In the genomic region with DNA sequence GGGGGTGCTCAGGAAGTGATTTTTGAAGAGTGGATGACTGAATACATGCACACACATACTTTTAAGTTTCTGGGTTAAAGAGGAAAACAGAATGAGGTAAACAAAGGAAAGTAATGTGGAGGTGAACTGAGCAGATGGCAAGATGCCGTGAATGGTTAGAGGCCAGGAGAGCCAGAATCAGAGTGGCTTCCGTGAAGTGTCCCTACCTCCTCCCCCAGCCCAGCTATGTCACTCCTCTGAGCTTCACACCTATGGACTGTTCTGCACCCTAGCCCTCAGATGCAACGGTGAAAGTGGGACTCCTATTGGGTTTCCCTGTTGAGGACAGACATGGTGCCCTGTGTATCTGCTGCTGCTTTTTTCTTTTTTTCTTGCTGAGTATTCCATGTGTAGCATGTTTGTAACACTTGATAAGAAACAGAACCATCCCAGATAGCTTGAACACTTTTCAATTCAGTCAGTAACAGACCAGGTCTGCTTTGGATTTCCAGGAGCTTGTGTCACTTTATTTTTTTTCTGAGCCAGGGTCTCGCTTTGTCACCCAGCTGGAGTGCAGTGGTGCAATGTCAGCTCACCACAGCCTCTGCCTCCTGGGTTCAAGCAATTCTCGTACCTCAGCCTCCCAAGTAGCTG, we compare ENCODE assay signal across 11 cellular contexts. TPM values are rescaled to one million over a fixed set of nuclear protein-coding genes. Genes with fewer than 3 reads are reported as not detected.
DNase-seq lines count a peak whose midpoint lies in the region; ATAC-seq, FAIRE-seq and TF ChIP-seq lines count a peak whose summit lies in the region.
"Had no signal": no experiment of that assay in that cellular context is flagged by ENCODE, and none has a peak within 500 bp of the region (broad histone marks: within the 10 kb centered on the region; RNA-seq: fewer than 3 reads in every experiment).

No MANE protein-coding gene starts in this region.

- H3K4me3 ChIP-seq in left ventricle myocardium inferior: no peak overlapping the region
- H3K4me3 ChIP-seq: SJCRH30 had no signal

- no peak for FAIRE-seq in frontal cortex (lab: Jason Lieb, UNC)

- H3K27ac Mint-ChIP-seq in T-helper 17 cell (peak overlapping the region; percentile 96), nephron progenitor cell (peak overlapping the region; percentile 76)

- intact Hi-C loops in left ventricle myocardium inferior (cut with micrococcal nuclease) (no loop called here), cardiac septum (cut with DNase I) (no loop called here)

- no peaks in the 10 kb centered on the region for H3K27me3 ChIP-seq in left ventricle myocardium inferior (ENCODE audit: low read depth)
- H3K27me3 ChIP-seq: SJCRH30 had no signal

- no peaks in the 10 kb centered on the region for H3K27me3 Mint-ChIP-seq in T-helper 17 cell
- peaks cover 4% of the 10 kb centered on the region for H3K27me3 Mint-ChIP-seq in nephron progenitor cell (ENCODE audit: low read depth, poor library complexity)

- H3K4me1 Mint-ChIP-seq in T-helper 17 cell (peaks cover 43% of the 10 kb centered on the region), nephron progenitor cell (peaks cover 71% of the 10 kb centered on the region)

- DNase-seq in T-helper 17 cell (no peak), nephron progenitor cell (no peak), frontal cortex (ENCODE audit: low spot score in 2 of 2) (no peak), left ventricle myocardium inferior (no peak), NCI-H510A (lab: John Stamatoyannopoulos, UW) (no peak), cardiac septum (ENCODE audit: low spot score) (no peak)
- DNase-seq: GF-D8, GOT3, SJCRH30 had no signal

- TF ChIP-seq CTCF in nephron progenitor cell (IDR thresholded peaks at IDR 0.05) (no peak), left ventricle myocardium inferior (IDR thresholded peaks at IDR 0.05; ENCODE audit: borderline replicate concordance) (no peak)

- ATAC-seq in GM18508 (IDR thresholded peaks at IDR 0.05; ENCODE audit: insufficient read depth, unreplicated experiment) (peak; percentile 9), HG02571 (IDR thresholded peaks at IDR 0.05; ENCODE audit: unreplicated experiment) (peak; percentile 4), T-helper 17 cell (no peak)

- H3K36me3 ChIP-seq in left ventricle myocardium inferior: no peaks in the 10 kb centered on the region

- H3K9me3 Mint-ChIP-seq in nephron progenitor cell: no peaks in the 10 kb centered on the region

- H3K9me3 ChIP-seq in T-helper 17 cell (ENCODE audit: control insufficient read depth, low read length, poor library complexity, severe bottlenecking) (no peaks in the 10 kb centered on the region), left ventricle myocardium inferior (replicated peaks) (no peaks in the 10 kb centered on the region)
- H3K9me3 ChIP-seq: SJCRH30 had no signal

- no peak overlapping the region for H3K27ac ChIP-seq in left ventricle myocardium inferior (replicated peaks)
- H3K27ac ChIP-seq: SJCRH30 had no signal

- H3K4me1 ChIP-seq in left ventricle myocardium inferior: peaks cover 39% of the 10 kb centered on the region

- H3K36me3 Mint-ChIP-seq in T-helper 17 cell (ENCODE audit: low read depth) (peaks cover 2% of the 10 kb centered on the region), nephron progenitor cell (ENCODE audit: low read depth) (peaks cover 41% of the 10 kb centered on the region)

- H3K4me3 Mint-ChIP-seq in T-helper 17 cell (peak overlapping the region; percentile 83), nephron progenitor cell (no peak overlapping the region)

RNA-seq across cellular contexts. Expression of gene BBC3, which starts 43.9 kb away (rescaled TPM):
- 10 to 100 TPM; 32.4 to 40.2 TPM for total RNA-seq in T-helper 17 cell
- total RNA-seq in frontal cortex: 12.2 TPM
- total RNA-seq in left ventricle myocardium inferior: 3.9 TPM
- total RNA-seq in cardiac septum: 4.4 TPM

RNA-seq across cellular contexts. Expression of gene SAE1, which starts 56.5 kb away (rescaled TPM):
- total RNA-seq in T-helper 17 cell: 10 to 100 TPM; 36.2 to 37.0 TPM
- total RNA-seq in frontal cortex: 96.2 TPM
- total RNA-seq in left ventricle myocardium inferior: 42.5 TPM
- 45.0 TPM for total RNA-seq in cardiac septum
